In the genomic region with DNA sequence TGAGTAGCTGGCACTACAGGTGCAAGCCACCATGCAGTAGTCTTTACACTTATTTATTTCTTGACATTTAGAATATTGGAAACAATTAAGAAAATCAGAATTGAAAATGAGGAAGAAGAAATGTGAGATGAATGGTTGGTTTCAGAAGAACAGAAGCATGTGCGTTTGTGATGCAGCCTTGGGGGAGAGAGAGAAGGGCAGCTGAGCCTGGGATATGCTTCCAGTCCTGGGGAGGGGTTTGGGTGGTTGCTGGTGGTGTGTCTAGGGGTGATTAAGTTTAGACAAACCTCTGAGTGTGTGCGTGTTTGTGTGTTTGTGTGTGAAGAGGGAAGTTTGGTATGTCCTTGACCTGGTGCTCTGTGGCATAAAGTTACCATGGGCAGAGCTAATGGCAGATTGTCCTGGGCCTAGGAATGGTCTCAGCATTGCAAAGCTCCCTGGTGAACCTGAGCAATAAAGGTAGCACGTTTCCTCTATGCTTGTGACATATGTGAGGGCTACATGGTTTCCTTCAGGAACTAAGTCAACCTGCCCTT, we compare ENCODE assay signal across 1 cellular context.
TF ChIP-seq lines count a peak whose summit lies in the region.

No MANE protein-coding gene starts in this region.

TF ChIP-seq in IMR-90, 13 proteins besides CTCF, POLR2A, EP300 and RAD21:
- TF ChIP-seq RFX5 (IDR thresholded peaks at IDR 0.05; ENCODE audit: low read depth, low read length) (no peak), MAFK (IDR thresholded peaks at IDR 0.05; ENCODE audit: low read depth, low read length) (no peak), MXI1 (IDR thresholded peaks at IDR 0.05; ENCODE audit: borderline replicate concordance, low read depth, low read length) (no peak)
